Comparison of ENCODE assay signal across 8 cellular contexts in genomic region chr14:50533314-50533705, GRCh38. TPM values are rescaled to one million over a fixed set of nuclear protein-coding genes. Genes with fewer than 3 reads are reported as not detected.
DNase-seq lines count a peak whose midpoint lies in the region; ATAC-seq, FAIRE-seq and TF ChIP-seq lines count a peak whose summit lies in the region.

No MANE protein-coding gene starts in this region.

- H3K9me1 ChIP-seq in keratinocyte (ENCODE audit: control insufficient read depth, extremely low read depth, insufficient read depth, low read length): peaks cover 4% of the 10 kb centered on the region

- H2AFZ ChIP-seq in keratinocyte (ENCODE audit: control insufficient read depth, low read length): peak overlapping the region; percentile 98

- H3K4me3 Mint-ChIP-seq in activated CD4-positive, alpha-beta T cell treated with anti-CD3 and anti-CD28 coated beads, Interleukin-2, amount 10 ng/mL, durations not matched to agents 24 days and 14 days: peak overlapping the region; percentile 89

- 27% methylated on average over 4 of the region's 4 CpGs for WGBS in thymus

- peak overlapping the region; percentile 94 for H3K4me2 ChIP-seq in keratinocyte (ENCODE audit: control insufficient read depth, extremely low read depth, insufficient read depth, low read depth, low read length)

- no peak overlapping the region for H3K27ac Mint-ChIP-seq in activated CD4-positive, alpha-beta T cell treated with anti-CD3 and anti-CD28 coated beads, Interleukin-2, amount 10 ng/mL, durations not matched to agents 24 days and 14 days

- no peaks in the 10 kb centered on the region for H3K9me3 ChIP-seq in keratinocyte (ENCODE audit: control insufficient read depth, low read depth, low read length)
- H3K9me3 ChIP-seq in thymus (ENCODE audit: control insufficient read depth): no peaks in the 10 kb centered on the region

- H3K4me1 ChIP-seq in keratinocyte (ENCODE audit: control insufficient read depth, extremely low read depth, insufficient read depth, low read length) (peaks cover 38% of the 10 kb centered on the region), thymus (ENCODE audit: control insufficient read depth, insufficient read depth, low read length) (peaks cover 4% of the 10 kb centered on the region)

- H3K27me3 Mint-ChIP-seq in activated CD4-positive, alpha-beta T cell treated with anti-CD3 and anti-CD28 coated beads, Interleukin-2, amount 10 ng/mL, durations not matched to agents 24 days and 14 days: peaks cover 21% of the 10 kb centered on the region

- ATAC-seq in activated CD4-positive, CD25-positive, alpha-beta regulatory T cell treated with anti-CD3 and anti-CD28 coated beads, Interleukin-2, amount 50 U/mL, for 24 hours: no peak
- no peak for ATAC-seq in GM21619 (IDR thresholded peaks at IDR 0.05; ENCODE audit: unreplicated experiment)

- H3K79me2 ChIP-seq in keratinocyte (ENCODE audit: control insufficient read depth, insufficient read depth, low read length): peaks cover 36% of the 10 kb centered on the region

- intact Hi-C loops in activated CD4-positive, alpha-beta T cell treated with anti-CD3 and anti-CD28 coated beads, Interleukin-2, amount 10 ng/mL, durations not matched to agents 24 days and 14 days (cut with micrococcal nuclease): loop anchor here (5.0 kb wide), 5 partner anchors 416 to 946 kb away; partner anchors contain the start of genes KLHDC2, RPS29 and VCPKMT

- dilution Hi-C loops in keratinocyte (cut with MboI; ENCODE audit: extremely low pct_ligation_motif_present, low sequenced_read_pairs): no loop called here

- DNase-seq in activated CD4-positive, alpha-beta T cell treated with anti-CD3 and anti-CD28 coated beads, Interleukin-2, amount 10 ng/mL, durations not matched to agents 24 days and 14 days: no peak
- no peak for DNase-seq in activated CD4-positive, alpha-beta T cell treated with anti-CD3 and anti-CD28 coated beads for 4 hours
- DNase-seq in SIG-M5 treated with dmso at 0.1 percent for 504 hours (lab: John Stamatoyannopoulos, UW; ENCODE audit: unreplicated experiment) (peak; percentile 92), keratinocyte (ENCODE audit: low read depth, low spot score) (no peak), NCI-H1417 treated with DMSO at 0.1 percent for 48 hours (lab: John Stamatoyannopoulos, UW) (no peak)

- peak overlapping the region; percentile 93 for H3K9ac ChIP-seq in keratinocyte (ENCODE audit: control insufficient read depth, extremely low read depth, insufficient read depth, low read length)

- H4K20me1 ChIP-seq in keratinocyte (ENCODE audit: control insufficient read depth, extremely low read depth, insufficient read depth, low read length): no peaks in the 10 kb centered on the region

- peak overlapping the region; percentile 65 to 95 (median 85) for H3K4me3 ChIP-seq in keratinocyte (ENCODE audit: control insufficient read depth in 2 of 3, extremely low read depth in 1 of 3, insufficient read depth in 2 of 3, low read depth in 1 of 3, low read length in 3 of 3)
- H3K4me3 ChIP-seq in thymus (ENCODE audit: low read length): peak overlapping the region; percentile 83

- TF ChIP-seq CTCF in keratinocyte (optimal IDR thresholded peaks at IDR 0.05 in 1 of 3, IDR thresholded peaks at IDR 0.05 in 1 of 3, conservative IDR thresholded peaks at IDR 0.05 in 1 of 3; ENCODE audit: extremely low read depth in 1 of 3, insufficient read depth in 2 of 3, low read length in 3 of 3): no peak

- H3K36me3 ChIP-seq in keratinocyte (ENCODE audit: control insufficient read depth in 2 of 2, extremely low read depth in 1 of 2, insufficient read depth in 2 of 2, low read length in 2 of 2): peaks cover 0 to 5% of the 10 kb centered on the region in 2 experiments
- H3K36me3 ChIP-seq in thymus (ENCODE audit: control insufficient read depth, insufficient read depth): no peaks in the 10 kb centered on the region

- H3K27ac ChIP-seq in keratinocyte (ENCODE audit: control insufficient read depth, insufficient read depth, low read length): peak overlapping the region; percentile 56
- no peak overlapping the region for H3K27ac ChIP-seq in thymus (ENCODE audit: low read depth)

- peaks cover 35% of the 10 kb centered on the region for H3K4me1 Mint-ChIP-seq in activated CD4-positive, alpha-beta T cell treated with anti-CD3 and anti-CD28 coated beads, Interleukin-2, amount 10 ng/mL, durations not matched to agents 24 days and 14 days

- H3K9me3 Mint-ChIP-seq in activated CD4-positive, alpha-beta T cell treated with anti-CD3 and anti-CD28 coated beads, Interleukin-2, amount 10 ng/mL, durations not matched to agents 24 days and 14 days: no peaks in the 10 kb centered on the region

- FAIRE-seq in keratinocyte (lab: Jason Lieb, UNC): no peak

- peaks cover 10% of the 10 kb centered on the region for H3K36me3 Mint-ChIP-seq in activated CD4-positive, alpha-beta T cell treated with anti-CD3 and anti-CD28 coated beads, Interleukin-2, amount 10 ng/mL, durations not matched to agents 24 days and 14 days (ENCODE audit: low read depth)

- no peaks in the 10 kb centered on the region for H3K27me3 ChIP-seq in keratinocyte (ENCODE audit: control insufficient read depth, extremely low read depth, insufficient read depth, low read length)
- H3K27me3 ChIP-seq in thymus (ENCODE audit: control insufficient read depth, insufficient read depth): no peaks in the 10 kb centered on the region

RNA-seq across cellular contexts. Expression of gene MAP4K5, which starts 0.9 kb away (rescaled TPM):
- 24.3 and 24.6 TPM in 2 replicates for total RNA-seq in activated CD4-positive, alpha-beta T cell treated with anti-CD3 and anti-CD28 coated beads, Interleukin-2, amount 10 ng/mL, durations not matched to agents 24 days and 14 days
- polyA plus RNA-seq in keratinocyte: 15.8 to 25.8 TPM (median 19.0 TPM) in 3 replicates
- 23.8 TPM for polyA plus RNA-seq in keratinocyte (2011; ENCODE audit: low read depth)
- polyA plus RNA-seq in keratinocyte (2011; cell fraction: cytosol; rRNA removed): 11.5 and 18.2 TPM in 2 replicates
- polyA plus RNA-seq in keratinocyte (2011; cell fraction: nucleus; rRNA removed): 23.4 and 29.2 TPM in 2 replicates
- polyA plus RNA-seq in keratinocyte (2012; ENCODE audit: low replicate concordance): 16.3 and 21.2 TPM in 2 replicates
- polyA minus RNA-seq in keratinocyte: 4.5 to 21.5 TPM (median 9.4 TPM) in 3 replicates
- polyA minus RNA-seq in keratinocyte (2011; cell fraction: cytosol; rRNA and poly(A)+ RNA removed): 20.3 TPM
- polyA minus RNA-seq in keratinocyte (2011; cell fraction: nucleus; rRNA and poly(A)+ RNA removed): 18.0 and 45.9 TPM in 2 replicates
- 22.9 TPM for polyA plus RNA-seq in thymus

RNA-seq across cellular contexts. Expression of gene ATL1, which starts 26.6 kb away (rescaled TPM):
- 0.75 and 1.0 TPM in 2 replicates for total RNA-seq in activated CD4-positive, alpha-beta T cell treated with anti-CD3 and anti-CD28 coated beads, Interleukin-2, amount 10 ng/mL, durations not matched to agents 24 days and 14 days
- 3.6 to 6.8 TPM (median 4.0 TPM) in 3 replicates for polyA plus RNA-seq in keratinocyte
- polyA plus RNA-seq in keratinocyte (2011; ENCODE audit: low read depth): 2.7 TPM
- 3.0 and 5.8 TPM in 2 replicates for polyA plus RNA-seq in keratinocyte (2011; cell fraction: cytosol; rRNA removed)
- 5.1 and 6.5 TPM in 2 replicates for polyA plus RNA-seq in keratinocyte (2011; cell fraction: nucleus; rRNA removed)
- 1.9 and 3.5 TPM in 2 replicates for polyA plus RNA-seq in keratinocyte (2012; ENCODE audit: low replicate concordance)
- polyA minus RNA-seq in keratinocyte: 0.23 to 6.4 TPM (median 2.5 TPM) in 3 replicates
- polyA minus RNA-seq in keratinocyte (2011; cell fraction: cytosol; rRNA and poly(A)+ RNA removed): 2.3 TPM
- polyA minus RNA-seq in keratinocyte (2011; cell fraction: nucleus; rRNA and poly(A)+ RNA removed): 3.7 and 5.5 TPM in 2 replicates
- polyA plus RNA-seq in thymus: 2.6 TPM
